Comparison of ENCODE assay signal across 23 cellular contexts in genomic region chr10:3524086-3524960, GRCh38.
DNase-seq lines count a peak whose midpoint lies in the region; ATAC-seq and TF ChIP-seq lines count a peak whose summit lies in the region.
"Had no signal": no experiment of that assay in that cellular context is flagged by ENCODE, and none has a peak within 500 bp of the region (broad histone marks: within the 10 kb centered on the region; RNA-seq: fewer than 3 reads in every experiment).

No MANE protein-coding gene starts in this region.

- H3K4me1 Mint-ChIP-seq in nephron progenitor cell = peaks cover 43% of the 10 kb centered on the region
- H3K4me1 Mint-ChIP-seq in activated CD4-positive, alpha-beta memory T cell treated with anti-CD3 and anti-CD28 coated beads, Interleukin-2, amount 10 ng/mL, durations not matched to agents 7 days and 5 days = peaks cover 5% of the 10 kb centered on the region
- H3K4me1 Mint-ChIP-seq: activated naive CD4-positive, alpha-beta T cell treated with anti-CD3 and anti-CD28 coated beads, Interleukin-2, amount 50 U/mL, for 24 hours; CD14-positive monocyte; naive thymus-derived CD4-positive, alpha-beta T cell had no signal

- DNase-seq in MV-4-11 (lab: John Stamatoyannopoulos, UW) = peak; percentile 34
- DNase-seq in fibroblast of gingiva (ENCODE audit: low read depth) = peak; percentile 77
- DNase-seq in nephron progenitor cell = no peak
- DNase-seq in activated CD4-positive, alpha-beta memory T cell treated with anti-CD3 and anti-CD28 coated beads, Interleukin-2, amount 10 ng/mL, durations not matched to agents 7 days and 5 days = no peak
- no peak for DNase-seq in AG20443 (ENCODE audit: low spot score)
- DNase-seq in adrenal gland = no peak
- DNase-seq: ACHN; activated T-cell treated with anti-CD3 and anti-CD28 coated beads, Interleukin-2, amount 50 U/mL, for 72 hours; central memory CD4-positive, alpha-beta T cell; DMS 273 treated with DMSO at 0.1 percent for 48 hours; H7; left cardiac atrium; naive thymus-derived CD4-positive, alpha-beta T cell; NCI-H524 treated with DMSO at 0.1 percent for 48 hours; stimulated activated CD4-positive, alpha-beta T cell treated with anti-CD3 and anti-CD28 coated beads, Interleukin-4, amount 100 ng/mL, for 24 hours had no signal

- no peak for ATAC-seq in GM21723 (IDR thresholded peaks at IDR 0.05; ENCODE audit: unreplicated experiment)
- ATAC-seq: activated T-cell treated with anti-CD3 and anti-CD28 coated beads, Interleukin-2, amount 50 U/mL, for 72 hours; left cardiac atrium; naive thymus-derived CD4-positive, alpha-beta T cell had no signal

- WGBS in adrenal gland, 4 donors = 82 to 89% (median 85%) methylated on average over 7 of the region's 7 CpGs

- peak overlapping the region; percentile 8 for H3K27ac Mint-ChIP-seq in nephron progenitor cell
- no peak overlapping the region for H3K27ac Mint-ChIP-seq in activated CD4-positive, alpha-beta memory T cell treated with anti-CD3 and anti-CD28 coated beads, Interleukin-2, amount 10 ng/mL, durations not matched to agents 7 days and 5 days
- H3K27ac Mint-ChIP-seq: activated naive CD4-positive, alpha-beta T cell treated with anti-CD3 and anti-CD28 coated beads, Interleukin-2, amount 50 U/mL, for 24 hours; activated T-cell treated with anti-CD3 and anti-CD28 coated beads, Interleukin-2, amount 50 U/mL, for 72 hours; CD14-positive monocyte; memory B cell; naive thymus-derived CD4-positive, alpha-beta T cell; stimulated activated naive CD8-positive, alpha-beta T cell treated with anti-CD3 and anti-CD28 coated beads, Interleukin-15, Interleukin-2, amounts not matched to agents 100 ng/mL and 50 ng/mL, for 24 hours had no signal

- no peak overlapping the region for H3K4me3 Mint-ChIP-seq in nephron progenitor cell
- H3K4me3 Mint-ChIP-seq in activated CD4-positive, alpha-beta memory T cell treated with anti-CD3 and anti-CD28 coated beads, Interleukin-2, amount 10 ng/mL, durations not matched to agents 7 days and 5 days = no peak overlapping the region
- H3K4me3 Mint-ChIP-seq: activated naive CD4-positive, alpha-beta T cell treated with anti-CD3 and anti-CD28 coated beads, Interleukin-2, amount 50 U/mL, for 24 hours; activated T-cell treated with anti-CD3 and anti-CD28 coated beads, Interleukin-2, amount 50 U/mL, for 72 hours; CD14-positive monocyte; memory B cell; naive thymus-derived CD4-positive, alpha-beta T cell; stimulated activated naive CD8-positive, alpha-beta T cell treated with anti-CD3 and anti-CD28 coated beads, Interleukin-15, Interleukin-2, amounts not matched to agents 100 ng/mL and 50 ng/mL, for 24 hours had no signal

- no peaks in the 10 kb centered on the region for H3K4me1 ChIP-seq in adrenal gland (replicated peaks in 1 of 2)

- peaks cover 4% of the 10 kb centered on the region for H3K36me3 Mint-ChIP-seq in nephron progenitor cell (ENCODE audit: low read depth)
- H3K36me3 Mint-ChIP-seq in activated CD4-positive, alpha-beta memory T cell treated with anti-CD3 and anti-CD28 coated beads, Interleukin-2, amount 10 ng/mL, durations not matched to agents 7 days and 5 days (ENCODE audit: low read depth) = no peaks in the 10 kb centered on the region
- H3K36me3 Mint-ChIP-seq: activated naive CD4-positive, alpha-beta T cell treated with anti-CD3 and anti-CD28 coated beads, Interleukin-2, amount 50 U/mL, for 24 hours; CD14-positive monocyte; memory B cell had no signal

- H3K27me3 ChIP-seq in adrenal gland = no peaks in the 10 kb centered on the region
- H3K27me3 ChIP-seq: ascending aorta, tibial nerve had no signal

- H3K27ac ChIP-seq in C4-2B (peak overlapping the region; percentile 79), adrenal gland (no peak overlapping the region)
- H3K27ac ChIP-seq: ascending aorta, tibial nerve had no signal

- no peaks in the 10 kb centered on the region for H3K27me3 Mint-ChIP-seq in nephron progenitor cell (ENCODE audit: low read depth, poor library complexity)
- no peaks in the 10 kb centered on the region for H3K27me3 Mint-ChIP-seq in activated CD4-positive, alpha-beta memory T cell treated with anti-CD3 and anti-CD28 coated beads, Interleukin-2, amount 10 ng/mL, durations not matched to agents 7 days and 5 days
- H3K27me3 Mint-ChIP-seq: activated naive CD4-positive, alpha-beta T cell treated with anti-CD3 and anti-CD28 coated beads, Interleukin-2, amount 50 U/mL, for 24 hours; stimulated activated naive CD8-positive, alpha-beta T cell treated with anti-CD3 and anti-CD28 coated beads, Interleukin-15, Interleukin-2, amounts not matched to agents 100 ng/mL and 50 ng/mL, for 24 hours had no signal

- POLR2A ChIA-PET in activated CD4-positive, alpha-beta memory T cell treated with anti-CD3 and anti-CD28 coated beads, Interleukin-2, amount 10 ng/mL, durations not matched to agents 7 days and 5 days (lab: Charles Lee) = no interaction called here

- TF ChIP-seq CTCF in C4-2B (conservative IDR thresholded peaks at IDR 0.05) (no peak; the same call in 1 of the 2 replicates), nephron progenitor cell (IDR thresholded peaks at IDR 0.05) (no peak), adrenal gland (IDR thresholded peaks at IDR 0.05) (no peak)

- H3K9me3 Mint-ChIP-seq in nephron progenitor cell = peaks cover 21% of the 10 kb centered on the region
- peaks cover 2% of the 10 kb centered on the region for H3K9me3 Mint-ChIP-seq in activated CD4-positive, alpha-beta memory T cell treated with anti-CD3 and anti-CD28 coated beads, Interleukin-2, amount 10 ng/mL, durations not matched to agents 7 days and 5 days
- H3K9me3 Mint-ChIP-seq: activated naive CD4-positive, alpha-beta T cell treated with anti-CD3 and anti-CD28 coated beads, Interleukin-2, amount 50 U/mL, for 24 hours; activated T-cell treated with anti-CD3 and anti-CD28 coated beads, Interleukin-2, amount 50 U/mL, for 72 hours; memory B cell; stimulated activated naive CD8-positive, alpha-beta T cell treated with anti-CD3 and anti-CD28 coated beads, Interleukin-15, Interleukin-2, amounts not matched to agents 100 ng/mL and 50 ng/mL, for 24 hours had no signal

- CTCF ChIA-PET in activated CD4-positive, alpha-beta memory T cell treated with anti-CD3 and anti-CD28 coated beads, Interleukin-2, amount 10 ng/mL, durations not matched to agents 7 days and 5 days (lab: Charles Lee) = no interaction called here

- no peaks in the 10 kb centered on the region for H3K9me3 ChIP-seq in adrenal gland (replicated peaks in 1 of 3)
- H3K9me3 ChIP-seq: tibial nerve had no signal

- H3K4me3 ChIP-seq in adrenal gland = no peak overlapping the region
- H3K4me3 ChIP-seq: ascending aorta, tibial nerve had no signal

- H3K36me3 ChIP-seq in adrenal gland (replicated peaks in 1 of 2) = no peaks in the 10 kb centered on the region
- H3K36me3 ChIP-seq: ascending aorta, tibial nerve had no signal

- no peak for TF ChIP-seq POLR2A in adrenal gland (IDR thresholded peaks at IDR 0.05)

- intact Hi-C loops in adrenal gland (cut with DNase I) = no loop called here

Comparison
In these comparisons a context has a peak if more than half of its experiments do, and no peak if none do; other contexts are left out.
1. DNase-seq: peak in MV-4-11 (single experiment) and fibroblast of gingiva (single experiment); none in nephron progenitor cell (single experiment), activated CD4-positive, alpha-beta memory T cell treated with anti-CD3 and anti-CD28 coated beads, Interleukin-2, amount 10 ng/mL, durations not matched to agents 7 days and 5 days (single experiment), AG20443 (single experiment) and adrenal gland (0 of 7).